Comparison of ENCODE assay signal across 1 cellular context in genomic region chr16:89759742-89760366, GRCh38.
TF ChIP-seq lines count a peak whose summit lies in the region.

No MANE protein-coding gene starts in this region.

TF ChIP-seq in H1, 55 proteins besides CTCF, POLR2A, EP300 and RAD21:
- TF ChIP-seq SP2 (IDR thresholded peaks at IDR 0.05; ENCODE audit: low read length) (no peak), E2F6 (IDR thresholded peaks at IDR 0.05) (no peak), KDM5A (IDR thresholded peaks at IDR 0.05; ENCODE audit: low read length) (no peak), PHF8 (conservative IDR thresholded peaks at IDR 0.05; ENCODE audit: low read depth, low read length) (no peak), CHD7 (IDR thresholded peaks at IDR 0.05; ENCODE audit: insufficient replicate concordance, low read length) (no peak), SRF (IDR thresholded peaks at IDR 0.05; ENCODE audit: low read depth, low read length) (no peak), HDAC6 (IDR thresholded peaks at IDR 0.05; ENCODE audit: low read depth, low read length) (no peak), SAP30 (IDR thresholded peaks at IDR 0.05; ENCODE audit: insufficient read depth, insufficient replicate concordance, low read length) (no peak), MAFK (IDR thresholded peaks at IDR 0.05; ENCODE audit: low read depth, low read length) (no peak), POLR2AphosphoS5 (IDR thresholded peaks at IDR 0.05; ENCODE audit: low read depth, low read length) (no peak)
